In the genomic region with DNA sequence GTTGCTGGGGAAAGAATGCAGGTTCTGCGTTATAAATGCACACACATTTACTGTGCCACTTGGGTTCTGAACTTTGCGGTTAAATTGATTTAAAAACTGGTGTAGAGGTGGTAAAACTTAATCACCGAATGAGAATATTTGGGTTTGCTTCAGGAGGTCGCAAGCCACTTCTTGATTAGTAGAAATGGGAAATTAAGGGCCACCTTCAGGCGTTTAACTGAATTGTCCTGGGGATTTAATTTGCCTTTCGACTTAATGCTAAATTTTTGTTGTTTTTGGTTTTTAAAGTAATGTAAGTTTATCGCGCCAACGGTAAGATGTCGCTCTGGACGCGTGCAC, we compare ENCODE assay signal across 8 cellular contexts. TPM values are rescaled to one million over a fixed set of nuclear protein-coding genes. Genes with fewer than 3 reads are reported as not detected.
DNase-seq lines count a peak whose midpoint lies in the region; ATAC-seq, FAIRE-seq and TF ChIP-seq lines count a peak whose summit lies in the region.

No MANE protein-coding gene starts in this region.

- no peak for TF ChIP-seq EP300 in GM12878 (IDR thresholded peaks at IDR 0.05; ENCODE audit: borderline replicate concordance in 1 of 2, control insufficient read depth in 1 of 2, low read depth in 2 of 2, low read length in 2 of 2)

- H3K4me1 ChIP-seq in heart right ventricle (peaks cover 0 to 34% (median 16%) of the 10 kb centered on the region in 9 donors), GM12878 (ENCODE audit: control insufficient read depth, insufficient read depth, low read length) (peaks cover 12% of the 10 kb centered on the region), mesodermal cell (ENCODE audit: control insufficient read depth, insufficient read depth, low read length, poor library complexity, severe bottlenecking) (no peaks in the 10 kb centered on the region), urinary bladder (ENCODE audit: insufficient read depth) (no peaks in the 10 kb centered on the region)

- no peak for TF ChIP-seq POLR2A in GM12878 (IDR thresholded peaks at IDR 0.05; ENCODE audit: low read depth, low read length)

- TF ChIP-seq RAD21 in GM12878 (IDR thresholded peaks at IDR 0.05; ENCODE audit: insufficient read depth, low read depth, low read length): no peak

- H3K4me3 ChIP-seq in heart right ventricle: peak overlapping the region in 9 of 10 donors; percentile 50 to 77 (median 71)
- peak overlapping the region; percentile 68; the same call in 1 of the 2 replicates for H3K4me3 ChIP-seq in GM12878
- H3K4me3 ChIP-seq in mesodermal cell (ENCODE audit: extremely low read depth, insufficient read depth, low read length, poor library complexity, severe bottlenecking): peak overlapping the region; percentile 61
- H3K4me3 ChIP-seq in urinary bladder (ENCODE audit: low read depth, low read length): peak overlapping the region; percentile 76

- peak in 3 of 9 donors; percentile 6 to 9 (median 9) for TF ChIP-seq CTCF in heart right ventricle (IDR thresholded peaks at IDR 0.05)
- no peak for TF ChIP-seq CTCF in GM12878 (IDR thresholded peaks at IDR 0.05 in 2 of 3, conservative IDR thresholded peaks at IDR 0.05 in 1 of 3; ENCODE audit: control insufficient read depth in 2 of 3, extremely low read depth in 1 of 3, insufficient read depth in 1 of 3, low read depth in 3 of 3, low read length in 3 of 3)

- H3K27ac ChIP-seq in heart right ventricle: peak overlapping the region in 3 of 10 donors; percentile 32 to 51 (median 49)
- H3K27ac ChIP-seq in GM12878 (ENCODE audit: control insufficient read depth, insufficient read depth): no peak overlapping the region
- H3K27ac ChIP-seq in mesodermal cell (ENCODE audit: low read depth, low read length, severe bottlenecking): no peak overlapping the region
- H3K27ac ChIP-seq in urinary bladder (ENCODE audit: low read depth): no peak overlapping the region

- H3K36me3 ChIP-seq in heart right ventricle (no peaks in the 10 kb centered on the region), GM12878 (ENCODE audit: control insufficient read depth in 2 of 2, insufficient read depth in 2 of 2, low read length in 1 of 2) (no peaks in the 10 kb centered on the region), mesodermal cell (ENCODE audit: control insufficient read depth, insufficient read depth, low read length) (no peaks in the 10 kb centered on the region), urinary bladder (ENCODE audit: insufficient read depth) (no peaks in the 10 kb centered on the region)

- no peaks in the 10 kb centered on the region for H4K20me1 ChIP-seq in GM12878 (ENCODE audit: control insufficient read depth, insufficient read depth)

- WGBS in heart right ventricle, 2 donors: 28% methylated on average over 12 of the region's 12 CpGs
- 22% methylated on average over 12 of the region's 12 CpGs for WGBS in GM12878 (ENCODE audit: insufficient coverage, insufficient replicate concordance, low lambda C conversion rate, missing lambda C conversion rate)
- 22% methylated on average over 12 of the region's 12 CpGs for WGBS in mesodermal cell (ENCODE audit: insufficient coverage in 2 of 2), 2 experiments
- WGBS in urinary bladder: 25% methylated on average over 12 of the region's 12 CpGs

- no peak for FAIRE-seq in GM12878 (lab: Jason Lieb, UNC)

- CTCF ChIA-PET in GM12878 (lab: Yijun Ruan, JAX): interaction anchor here (0.9 kb wide), 1 partner anchor 121 kb away, joined by 5 read pairs; no protein-coding TSS in a partner anchor

- H3K4me2 ChIP-seq in GM12878 (ENCODE audit: control insufficient read depth, insufficient read depth): peak overlapping the region; percentile 98

- in situ Hi-C loops in GM12878 (cut with MboI): no loop called here

- DNase-seq in heart right ventricle (no peak), Right ventricle myocardium inferior (ENCODE audit: missing footprints) (no peak), GM12878 (ENCODE audit: low read depth, low spot score) (no peak), cerebellum (ENCODE audit: low spot score) (no peak), SKM-1 treated with dmso at 0.1 percent for 144 hours (lab: John Stamatoyannopoulos, UW; ENCODE audit: unreplicated experiment) (no peak), islet precursor cell (no peak)

- H3K9me3 ChIP-seq in heart right ventricle (no peaks in the 10 kb centered on the region), GM12878 (replicated peaks; ENCODE audit: control insufficient read depth, insufficient read depth, low read length) (no peaks in the 10 kb centered on the region), mesodermal cell (ENCODE audit: control insufficient read depth, low read length) (no peaks in the 10 kb centered on the region)

- no TSS peak for BruUV-seq in GM12878 (replicated peaks; lab: Mats Ljungman, UMichigan)

- POLR2A ChIA-PET in GM12878 (lab: Charles Lee): no interaction called here

- H3K9ac ChIP-seq in GM12878 (ENCODE audit: control insufficient read depth, insufficient read depth, low read length): no peak overlapping the region

- SMC1A ChIA-PET in GM12878 (lab: Charles Lee; ENCODE audit: uncharacterized antibody, unreplicated experiment): no interaction called here

- RAD21 ChIA-PET in GM12878 (lab: Charles Lee; ENCODE audit: unreplicated experiment): no interaction called here

- H3K27me3 ChIP-seq in heart right ventricle: peaks cover 0 to 4% (median 0%) of the 10 kb centered on the region in 7 donors
- H3K27me3 ChIP-seq in GM12878 (replicated peaks in 1 of 2; ENCODE audit: control insufficient read depth in 2 of 2, insufficient read depth in 2 of 2, low read length in 1 of 2): peaks cover 8 to 11% of the 10 kb centered on the region in 2 experiments; a peak in 3 of 4 replicates

- ATAC-seq in heart right ventricle (no peak), Right ventricle myocardium inferior (no peak), GM12878 (no peak)

- H2AFZ ChIP-seq in GM12878 (ENCODE audit: control insufficient read depth, low read depth, low read length): no peak overlapping the region

- H3K79me2 ChIP-seq in GM12878 (ENCODE audit: control insufficient read depth, insufficient read depth, low read length): no peaks in the 10 kb centered on the region

- intact Hi-C loops in heart right ventricle (cut with DNase I): loop anchor here in 2 of 10 donors (5.0 kb wide), 2 partner anchors 74 to 119 kb away; a partner anchor contains a TSS
- intact Hi-C loops in Right ventricle myocardium inferior (cut with DNase I): loop anchor here (5.0 kb wide), 1 partner anchor 74 kb away; a partner anchor contains a TSS
- intact Hi-C loops in GM12878 (cut with micrococcal nuclease; ENCODE audit: unreplicated experiment): loop anchor here (2.0 kb wide), 1 partner anchor 120 kb away; no protein-coding TSS in a partner anchor

TF ChIP-seq in GM12878, 131 proteins besides CTCF, POLR2A, EP300 and RAD21:
- TF ChIP-seq RFX5 (IDR thresholded peaks at IDR 0.05; ENCODE audit: low read depth, low read length) (no peak), ZSCAN29 (IDR thresholded peaks at IDR 0.05) (no peak), ATF7 (IDR thresholded peaks at IDR 0.05; ENCODE audit: low read depth) (no peak)

RNA-seq across cellular contexts. Expression of a gene that starts 0.5 kb away (rescaled TPM):
- 1 to 10 TPM in 7 of 10 donors, under 1 TPM in 3; 0.64 to 2.1 (median 1.3) TPM for total RNA-seq in heart right ventricle
- polyA plus RNA-seq in heart right ventricle: under 1 TPM; 0.07 to 0.29 TPM
- 0.73 TPM for total RNA-seq in Right ventricle myocardium inferior
- total RNA-seq in GM12878 (2013; cell fraction: nucleolus; rRNA removed): 1.6 and 1.8 TPM in 2 replicates
- total RNA-seq in GM12878 (2014; rRNA removed): 0.17 and 0.22 TPM in 2 replicates
- total RNA-seq in GM12878 (2014; rRNA removed; fragmentation: Illumina TruSeq; extraction: Trizol): 0.09 and 0.18 TPM in 2 replicates
- total RNA-seq in GM12878 (2021): 0.18 and 0.21 TPM in 2 replicates
- 0.09 TPM for polyA plus RNA-seq in GM12878 (2011; ENCODE audit: low read depth)
- 0.09 and 0.12 TPM in 2 replicates for polyA plus RNA-seq in GM12878 (2011; rRNA removed)
- polyA plus RNA-seq in GM12878 (2011; cell fraction: cytosol; rRNA removed): 0.08 and 0.09 TPM in 2 replicates
- polyA plus RNA-seq in GM12878 (2011; cell fraction: nucleus; rRNA removed): 0.16 and 0.28 TPM in 2 replicates
- polyA plus RNA-seq in GM12878 (2012): 0.10 and 0.24 TPM in 2 replicates
- polyA plus RNA-seq in GM12878 (2014; fragmentation: Illumina TruSeq; extraction: Trizol): 0.10 and 0.13 TPM in 2 replicates
- under 1 TPM in 1 of 2 experiments, not detected in 1; under 0.01 TPM for polyA plus RNA-seq in GM12878 (2014; fragmentation: Nextera tagmentation; extraction: Ambion mirVana)
- 0.05 and 0.15 TPM in 2 replicates for polyA plus RNA-seq in GM12878 (2014; rRNA removed)
- polyA plus RNA-seq in GM12878 (2016; fragmentation: Nextera tagmentation; extraction: Ambion mirVana): under 1 TPM in 1 of 2 experiments, not detected in 1; 0.11 TPM
- 0.10 and 0.22 TPM in 2 replicates for polyA minus RNA-seq in GM12878 (2011; rRNA and poly(A)+ RNA removed)
- 0.10 TPM in 1 of 2 replicates, not detected in the other for polyA minus RNA-seq in GM12878 (2011; cell fraction: cytosol; rRNA and poly(A)+ RNA removed)
- polyA minus RNA-seq in GM12878 (2011; cell fraction: nucleus; rRNA and poly(A)+ RNA removed): 0.19 and 0.24 TPM in 2 replicates
- polyA plus RNA-seq in mesodermal cell (2013, experiment 1 of 2): 1.9 TPM
- polyA plus RNA-seq in mesodermal cell (2013, experiment 2 of 2): 1.8 TPM
- 1.6 TPM for total RNA-seq in urinary bladder
- polyA plus RNA-seq in urinary bladder: 0.76 TPM
- total RNA-seq in cerebellum: 9.1 TPM

RNA-seq across cellular contexts. Expression of a gene that starts 37.3 kb away (rescaled TPM):
- total RNA-seq in heart right ventricle (10 to 100 TPM in 8 of 10 donors, 1 to 10 TPM in 2; 8.9 to 27.0 (median 14.4) TPM), Right ventricle myocardium inferior (23.5 TPM), GM12878 (2014; rRNA removed) (0.28 and 0.33 TPM in 2 replicates), GM12878 (2014; rRNA removed; fragmentation: Illumina TruSeq; extraction: Trizol) (0.09 TPM in 1 of 2 replicates, not detected in the other), GM12878 (2021) (0.11 and 0.56 TPM in 2 replicates), urinary bladder (1.4 TPM), cerebellum (10.9 TPM)
- polyA plus RNA-seq in heart right ventricle (10 to 100 TPM; 11.1 to 15.0 TPM), GM12878 (2011; rRNA removed) (not detected in 2 replicates), GM12878 (2014; fragmentation: Illumina TruSeq; extraction: Trizol) (0.15 TPM in 1 of 2 replicates, not detected in the other), GM12878 (2014; fragmentation: Nextera tagmentation; extraction: Ambion mirVana) (not detected), GM12878 (2014; rRNA removed) (0.06 and 0.22 TPM in 2 replicates), GM12878 (2016; fragmentation: Nextera tagmentation; extraction: Ambion mirVana) (not detected), urinary bladder (0.34 TPM)
- total RNA-seq in GM12878 (2013; cell fraction: nucleolus; rRNA removed): 0.13 and 0.91 TPM in 2 replicates
- 0.22 TPM for polyA plus RNA-seq in GM12878 (2011; ENCODE audit: low read depth)
- 0.04 and 0.13 TPM in 2 replicates for polyA plus RNA-seq in GM12878 (2011; cell fraction: cytosol; rRNA removed)
- 0.13 and 0.38 TPM in 2 replicates for polyA plus RNA-seq in GM12878 (2011; cell fraction: nucleus; rRNA removed)
- 0.54 and 0.84 TPM in 2 replicates for polyA plus RNA-seq in GM12878 (2012)
- polyA minus RNA-seq in GM12878 (2011; rRNA and poly(A)+ RNA removed): 0.37 TPM in 1 of 2 replicates, not detected in the other
- not detected in 2 replicates for polyA minus RNA-seq in GM12878 (2011; cell fraction: cytosol; rRNA and poly(A)+ RNA removed)
- polyA minus RNA-seq in GM12878 (2011; cell fraction: nucleus; rRNA and poly(A)+ RNA removed): not detected in 2 replicates
- polyA plus RNA-seq in mesodermal cell (2013, experiment 1 of 2): 0.48 TPM
- 0.35 TPM for polyA plus RNA-seq in mesodermal cell (2013, experiment 2 of 2)
